9 cellular contexts compared by ENCODE assay signal in genomic region chr10:80452688-80453391, GRCh38. TPM values are rescaled to one million over a fixed set of nuclear protein-coding genes. Genes with fewer than 3 reads are reported as not detected.
A peak's percentile ranks its signal among the peaks of the same experiment; 100 is the strongest.
DNase-seq lines count a peak whose midpoint lies in the region; ATAC-seq, FAIRE-seq and TF ChIP-seq lines count a peak whose summit lies in the region.
"Had no signal": no experiment of that assay in that cellular context is flagged by ENCODE, and none has a peak within 500 bp of the region (broad histone marks: within the 10 kb centered on the region; RNA-seq: fewer than 3 reads in every experiment).

No MANE protein-coding gene starts in this region.

- FAIRE-seq in HepG2 (lab: Jason Lieb, UNC) = no peak

- H3K36me3 Mint-ChIP-seq in activated CD8-positive, alpha-beta memory T cell treated with anti-CD3 and anti-CD28 coated beads, Interleukin-2, amount 10 ng/mL, durations not matched to agents 7 days and 5 days = peaks cover 17% of the 10 kb centered on the region

- TF ChIP-seq EP300 in HepG2 (IDR thresholded peaks at IDR 0.05; ENCODE audit: low read depth in 2 of 2, low read length in 2 of 2) = no peak
- TF ChIP-seq EP300 in HepG2 (CRISPR knock-in tag; IDR thresholded peaks at IDR 0.05; ENCODE audit: borderline replicate concordance) = no peak

- H3K27me3 Mint-ChIP-seq in activated CD8-positive, alpha-beta memory T cell treated with anti-CD3 and anti-CD28 coated beads, Interleukin-2, amount 10 ng/mL, durations not matched to agents 7 days and 5 days = no peaks in the 10 kb centered on the region

- no peaks in the 10 kb centered on the region for H3K36me3 ChIP-seq in HepG2 (replicated peaks in 1 of 2; ENCODE audit: control insufficient read depth in 1 of 2, insufficient read depth in 2 of 2, low read length in 2 of 2)
- H3K36me3 ChIP-seq in testis (ENCODE audit: low read depth, missing control alignments) = no peaks in the 10 kb centered on the region
- H3K36me3 ChIP-seq in A673 (ENCODE audit: insufficient read depth, low read length, poor library complexity, severe bottlenecking) = no peaks in the 10 kb centered on the region
- H3K36me3 ChIP-seq: MG63 had no signal

- no peak overlapping the region for H2AFZ ChIP-seq in HepG2 (ENCODE audit: low read length)

- H3K27ac ChIP-seq in angular gyrus (ENCODE audit: low read depth, low read length) = peak overlapping the region; percentile 86
- H3K27ac ChIP-seq in HepG2 (ENCODE audit: extremely low read length, insufficient read depth, low read length) = no peak overlapping the region
- H3K27ac ChIP-seq in testis = peak overlapping the region; percentile 88 to 98
- no peak overlapping the region for H3K27ac ChIP-seq in A673 (ENCODE audit: low read depth, low read length, poor library complexity, severe bottlenecking)

- peak overlapping the region; percentile 68 for H3K4me3 Mint-ChIP-seq in activated CD8-positive, alpha-beta memory T cell treated with anti-CD3 and anti-CD28 coated beads, Interleukin-2, amount 10 ng/mL, durations not matched to agents 7 days and 5 days

- peaks cover 33% of the 10 kb centered on the region for H3K79me2 ChIP-seq in HepG2 (ENCODE audit: insufficient read depth, low read length)

- peak overlapping the region; percentile 88 for H3K4me2 ChIP-seq in HepG2 (ENCODE audit: low read depth, low read length)

- H3K9me3 ChIP-seq in HepG2 (ENCODE audit: low read length) (no peaks in the 10 kb centered on the region), testis (no peaks in the 10 kb centered on the region), A673 (ENCODE audit: low read depth, low read length, poor library complexity, severe bottlenecking) (no peaks in the 10 kb centered on the region)
- H3K9me3 ChIP-seq: MG63 had no signal

- H3K27me3 ChIP-seq in HepG2 (ENCODE audit: control insufficient read depth in 1 of 2, insufficient read depth in 2 of 2, low read length in 2 of 2) (no peaks in the 10 kb centered on the region; a peak in 1 of 5 replicates), testis (no peaks in the 10 kb centered on the region), A673 (replicated peaks; ENCODE audit: insufficient read depth, low read depth, low read length, poor library complexity) (no peaks in the 10 kb centered on the region)
- H3K27me3 ChIP-seq: MG63 had no signal

- intact Hi-C loops in HepG2 (cut with micrococcal nuclease; ENCODE audit: unreplicated experiment) = no loop called here
- intact Hi-C loops in testis (cut with DNase I; ENCODE audit: low total_unique reads) = loop anchor here (5.0 kb wide), 1 partner anchor 49 kb away; no protein-coding TSS in a partner anchor
- intact Hi-C loops in A673 (cut with micrococcal nuclease; ENCODE audit: unreplicated experiment) = no loop called here

- H3K4me1 Mint-ChIP-seq in activated CD8-positive, alpha-beta memory T cell treated with anti-CD3 and anti-CD28 coated beads, Interleukin-2, amount 10 ng/mL, durations not matched to agents 7 days and 5 days = peaks cover 29% of the 10 kb centered on the region

- TF ChIP-seq CTCF in HepG2 (CRISPR knock-in tag; IDR thresholded peaks at IDR 0.05) (no peak), testis (IDR thresholded peaks at IDR 0.05) (no peak), A673 (conservative IDR thresholded peaks at IDR 0.05; ENCODE audit: low read depth, low read length) (no peak)

- H3K4me1 ChIP-seq in HepG2 (ENCODE audit: insufficient read depth, low read length) (peaks cover 60% of the 10 kb centered on the region), testis (peaks cover 29% of the 10 kb centered on the region), A673 (ENCODE audit: insufficient read depth, low read length, poor library complexity, severe bottlenecking) (peaks cover 10% of the 10 kb centered on the region)

- H4K20me1 ChIP-seq in HepG2 (ENCODE audit: insufficient read depth, low read length) = peaks cover 5% of the 10 kb centered on the region; the same call in 1 of the 2 replicates

- TF ChIP-seq POLR2A in HepG2 (IDR thresholded peaks at IDR 0.05; ENCODE audit: insufficient read depth in 1 of 2, low read depth in 2 of 2, low read length in 2 of 2) (no peak), testis (IDR thresholded peaks at IDR 0.05) (no peak)

- BruUV-seq in HepG2 (replicated peaks; lab: Mats Ljungman, UMichigan) = no TSS peak
- no TSS peak for BruUV-seq in A673 (replicated peaks; lab: Mats Ljungman, UMichigan)

- no peak overlapping the region for H3K27ac Mint-ChIP-seq in activated CD8-positive, alpha-beta memory T cell treated with anti-CD3 and anti-CD28 coated beads, Interleukin-2, amount 10 ng/mL, durations not matched to agents 7 days and 5 days

- 65% methylated on average over 9 of the region's 9 CpGs for WGBS in HepG2 (ENCODE audit: low lambda C conversion rate)
- WGBS in testis, 2 donors = 47 to 71% methylated on average over 9 of the region's 9 CpGs

- TF ChIP-seq RAD21 in HepG2 (CRISPR knock-in tag; IDR thresholded peaks at IDR 0.05) = no peak

- no peak for DNase-seq in activated CD8-positive, alpha-beta memory T cell treated with anti-CD3 and anti-CD28 coated beads, Interleukin-2, amount 10 ng/mL, durations not matched to agents 7 days and 5 days
- DNase-seq in activated CD8-positive, alpha-beta memory T cell treated with anti-CD3 and anti-CD28 coated beads, Interleukin-2, amount 50 U/mL, for 48 hours = no peak
- DNase-seq in HepG2 (ENCODE audit: low spot score) = no peak
- DNase-seq in testis = no peak
- no peak for DNase-seq in NCI-H526 treated with DMSO at 0.1 percent for 48 hours (lab: John Stamatoyannopoulos, UW)
- no peak for DNase-seq in A673 (ENCODE audit: low spot score)
- DNase-seq in A172 (ENCODE audit: low spot score) = no peak

- CTCF ChIA-PET in activated CD8-positive, alpha-beta memory T cell treated with anti-CD3 and anti-CD28 coated beads, Interleukin-2, amount 10 ng/mL, durations not matched to agents 7 days and 5 days (lab: Charles Lee) = interaction anchor here (0.9 to 25.8 kb wide), 6 partner anchors 9 to 75 kb away, joined by 3 to 579 read pairs (median 6); partner anchors contain the start of gene PRXL2A
- CTCF ChIA-PET in HepG2 (lab: Yijun Ruan, JAX; ENCODE audit: low intra/inter-chr PET ratio, low total read pairs) (no interaction called here), A673 (lab: Charles Lee) (interaction anchor here (0.6 kb wide), 1 partner anchor 8 kb away, joined by 4 read pairs; no protein-coding TSS in a partner anchor)

- H3K4me3 ChIP-seq in HepG2 (replicated peaks in 1 of 3; ENCODE audit: insufficient read depth in 1 of 3, low read depth in 2 of 3, low read length in 3 of 3) (peak overlapping the region; percentile 65 to 77 (median 69); a peak in 5 of 6 replicates), testis (no peak overlapping the region), A673 (ENCODE audit: low read depth, low read length, poor library complexity, severe bottlenecking) (no peak overlapping the region)

- no peaks in the 10 kb centered on the region for H3K9me3 Mint-ChIP-seq in activated CD8-positive, alpha-beta memory T cell treated with anti-CD3 and anti-CD28 coated beads, Interleukin-2, amount 10 ng/mL, durations not matched to agents 7 days and 5 days (ENCODE audit: low read depth)

- H3K9ac ChIP-seq in HepG2 (ENCODE audit: insufficient read depth, low read depth, low read length) = peak overlapping the region; percentile 72

- in situ Hi-C loops in HepG2 (cut with HindIII; ENCODE audit: extremely low pct_ligation_motif_present, low pct_unique_long_range_greater_than_20kb) = no loop called here

- no peak for ATAC-seq in activated CD8-positive, alpha-beta memory T cell treated with anti-CD3 and anti-CD28 coated beads, Interleukin-2, amount 10 ng/mL, durations not matched to agents 7 days and 5 days
- no peak for ATAC-seq in HepG2

- POLR2A ChIA-PET in HepG2 (lab: Yijun Ruan, JAX) (interaction anchor here (0.7 to 3.3 kb wide), 6 partner anchors 11 to 62 kb away, joined by 3 to 16 read pairs (median 6); no protein-coding TSS in a partner anchor), A673 (lab: Charles Lee; ENCODE audit: low non-redundant PET) (no interaction called here)

RNA-seq across cellular contexts. Expression of gene TSPAN14, which starts 1.3 kb away (rescaled TPM):
- 100 to 1,000 TPM; 100 to 104 TPM for total RNA-seq in activated CD8-positive, alpha-beta memory T cell treated with anti-CD3 and anti-CD28 coated beads, Interleukin-2, amount 10 ng/mL, durations not matched to agents 7 days and 5 days
- total RNA-seq in HepG2 (2016; rRNA removed; fragmentation: Illumina TruSeq; extraction: Trizol) = 17.4 and 24.1 TPM in 2 replicates
- total RNA-seq in HepG2 (2016; cell fraction: cytosol; rRNA removed; fragmentation: Illumina TruSeq; extraction: Trizol; ENCODE audit: low read depth) = 5.0 and 6.4 TPM in 2 replicates
- total RNA-seq in HepG2 (2016; cell fraction: insoluble cytoplasmic fraction; rRNA removed; fragmentation: Illumina TruSeq; extraction: Trizol) = 16.0 and 24.8 TPM in 2 replicates
- total RNA-seq in HepG2 (2016; cell fraction: membrane; rRNA removed; fragmentation: Illumina TruSeq; extraction: Trizol) = 15.7 and 18.1 TPM in 2 replicates
- total RNA-seq in HepG2 (2016; cell fraction: nucleus; rRNA removed; fragmentation: Illumina TruSeq; extraction: Trizol) = 28.9 and 38.5 TPM in 2 replicates
- polyA plus RNA-seq in HepG2 (2011; rRNA removed) = 73.8 and 80.6 TPM in 2 replicates
- 66.9 and 68.7 TPM in 2 replicates for polyA plus RNA-seq in HepG2 (2011; cell fraction: cytosol; rRNA removed)
- 64.3 and 75.0 TPM in 2 replicates for polyA plus RNA-seq in HepG2 (2011; cell fraction: nucleus; rRNA removed)
- polyA plus RNA-seq in HepG2 (2012) = 36.4 and 39.6 TPM in 2 replicates
- 6.7 and 7.8 TPM in 2 replicates for polyA plus RNA-seq in HepG2 (2016; cell fraction: cytosol; fragmentation: Illumina TruSeq; extraction: Trizol; ENCODE audit: low read depth)
- polyA plus RNA-seq in HepG2 (2016; cell fraction: insoluble cytoplasmic fraction; fragmentation: Illumina TruSeq; extraction: Trizol; ENCODE audit: low read depth) = 19.6 and 25.9 TPM in 2 replicates
- 15.4 and 16.2 TPM in 2 replicates for polyA plus RNA-seq in HepG2 (2016; cell fraction: membrane; fragmentation: Illumina TruSeq; extraction: Trizol; ENCODE audit: low read depth)
- polyA plus RNA-seq in HepG2 (2016; cell fraction: nucleus; fragmentation: Illumina TruSeq; extraction: Trizol; ENCODE audit: insufficient read depth, low read depth) = 59.1 and 62.2 TPM in 2 replicates
- polyA minus RNA-seq in HepG2 (2011; rRNA and poly(A)+ RNA removed; ENCODE audit: low replicate concordance) = 22.0 and 139 TPM in 2 replicates
- 48.1 and 54.0 TPM in 2 replicates for polyA minus RNA-seq in HepG2 (2011; cell fraction: cytosol; rRNA and poly(A)+ RNA removed)
- 39.9 and 48.0 TPM in 2 replicates for polyA minus RNA-seq in HepG2 (2011; cell fraction: nucleus; rRNA and poly(A)+ RNA removed)
- 10 to 100 TPM; 61.4 to 64.6 TPM for total RNA-seq in testis
- polyA plus RNA-seq in testis (ENCODE audit: insufficient read depth, low read depth, low replicate concordance) = 59.1 TPM
- total RNA-seq in A673 (2021) = 50.4 and 55.8 TPM in 2 replicates
- total RNA-seq in A172 (2014; rRNA removed; shearing (Covaris generic)) = 35.0 and 38.4 TPM in 2 replicates

RNA-seq across cellular contexts. Expression of gene PRXL2A, which starts 44.5 kb away (rescaled TPM):
- 10 to 100 TPM in 1 of 2 experiments, 1 to 10 TPM in 1; 8.1 to 12.2 TPM for total RNA-seq in activated CD8-positive, alpha-beta memory T cell treated with anti-CD3 and anti-CD28 coated beads, Interleukin-2, amount 10 ng/mL, durations not matched to agents 7 days and 5 days
- total RNA-seq in HepG2 (2016; rRNA removed; fragmentation: Illumina TruSeq; extraction: Trizol) = 57.4 and 79.9 TPM in 2 replicates
- total RNA-seq in HepG2 (2016; cell fraction: cytosol; rRNA removed; fragmentation: Illumina TruSeq; extraction: Trizol; ENCODE audit: low read depth) = 61.0 and 61.6 TPM in 2 replicates
- 60.4 and 81.6 TPM in 2 replicates for total RNA-seq in HepG2 (2016; cell fraction: insoluble cytoplasmic fraction; rRNA removed; fragmentation: Illumina TruSeq; extraction: Trizol)
- total RNA-seq in HepG2 (2016; cell fraction: membrane; rRNA removed; fragmentation: Illumina TruSeq; extraction: Trizol) = 103 and 106 TPM in 2 replicates
- 46.3 and 54.0 TPM in 2 replicates for total RNA-seq in HepG2 (2016; cell fraction: nucleus; rRNA removed; fragmentation: Illumina TruSeq; extraction: Trizol)
- polyA plus RNA-seq in HepG2 (2011; rRNA removed) = 43.9 and 44.0 TPM in 2 replicates
- polyA plus RNA-seq in HepG2 (2011; cell fraction: cytosol; rRNA removed) = 30.6 and 48.5 TPM in 2 replicates
- polyA plus RNA-seq in HepG2 (2011; cell fraction: nucleus; rRNA removed) = 9.3 and 15.2 TPM in 2 replicates
- polyA plus RNA-seq in HepG2 (2012) = 75.8 and 86.2 TPM in 2 replicates
- 96.8 and 103 TPM in 2 replicates for polyA plus RNA-seq in HepG2 (2016; cell fraction: cytosol; fragmentation: Illumina TruSeq; extraction: Trizol; ENCODE audit: low read depth)
- 78.0 and 79.1 TPM in 2 replicates for polyA plus RNA-seq in HepG2 (2016; cell fraction: insoluble cytoplasmic fraction; fragmentation: Illumina TruSeq; extraction: Trizol; ENCODE audit: low read depth)
- 115 and 119 TPM in 2 replicates for polyA plus RNA-seq in HepG2 (2016; cell fraction: membrane; fragmentation: Illumina TruSeq; extraction: Trizol; ENCODE audit: low read depth)
- polyA plus RNA-seq in HepG2 (2016; cell fraction: nucleus; fragmentation: Illumina TruSeq; extraction: Trizol; ENCODE audit: insufficient read depth, low read depth) = 101 and 103 TPM in 2 replicates
- 10.9 and 11.9 TPM in 2 replicates for polyA minus RNA-seq in HepG2 (2011; rRNA and poly(A)+ RNA removed; ENCODE audit: low replicate concordance)
- polyA minus RNA-seq in HepG2 (2011; cell fraction: cytosol; rRNA and poly(A)+ RNA removed) = 18.7 and 25.3 TPM in 2 replicates
- 10.4 and 12.6 TPM in 2 replicates for polyA minus RNA-seq in HepG2 (2011; cell fraction: nucleus; rRNA and poly(A)+ RNA removed)
- total RNA-seq in testis = 100 to 1,000 TPM; 102 to 104 TPM
- 106 TPM for polyA plus RNA-seq in testis (ENCODE audit: insufficient read depth, low read depth, low replicate concordance)
- total RNA-seq in A673 (2021) = 98.7 and 100 TPM in 2 replicates
- 28.0 and 31.4 TPM in 2 replicates for total RNA-seq in A172 (2014; rRNA removed; shearing (Covaris generic))

Comparison
In these comparisons a context has a peak if more than half of its experiments do, and no peak if none do; other contexts are left out.
1. H3K27ac ChIP-seq: peak in angular gyrus (single experiment) and testis (2 of 2); none in HepG2 (single experiment) and A673 (single experiment).
2. H3K4me3 ChIP-seq: peak in HepG2 (3 of 3); none in testis (0 of 2) and A673 (single experiment).